In genomic region chr20:25294459-25295385, GRCh38 we compare ENCODE assay signal across 1 cellular context.
TF ChIP-seq lines count a peak whose summit lies in the region.

No MANE protein-coding gene starts in this region.

TF ChIP-seq in A549, 52 proteins besides CTCF, POLR2A, EP300 and RAD21 (continued from another document):
- TF ChIP-seq USF2 (IDR thresholded peaks at IDR 0.05) (no peak), ZNF302 (CRISPR knock-in tag; IDR thresholded peaks at IDR 0.05) (no peak), ATOH8 (CRISPR knock-in tag; IDR thresholded peaks at IDR 0.05; ENCODE audit: low read depth) (no peak), BHLHE40 (IDR thresholded peaks at IDR 0.05; ENCODE audit: low read depth, low read length) (peak; percentile 4; the same call in 1 of the 2 replicates), NPAS2 (CRISPR knock-in tag; IDR thresholded peaks at IDR 0.05; ENCODE audit: borderline replicate concordance) (no peak), GATA3 (IDR thresholded peaks at IDR 0.05; ENCODE audit: borderline replicate concordance) (no peak), FOXS1 (CRISPR knock-in tag; IDR thresholded peaks at IDR 0.05) (no peak), ELK1 (IDR thresholded peaks at IDR 0.05; ENCODE audit: low read depth, low read length) (no peak), EHF (CRISPR knock-in tag; IDR thresholded peaks at IDR 0.05) (no peak), TFCP2L1 (CRISPR knock-in tag; IDR thresholded peaks at IDR 0.05) (0 out of 2 replicates have a peak, but pooled peaks have one; percentile 10), HOXB13 (CRISPR knock-in tag; IDR thresholded peaks at IDR 0.05; ENCODE audit: low read depth) (no peak), CHD4 (IDR thresholded peaks at IDR 0.05; ENCODE audit: borderline replicate concordance) (no peak), CBX8 (IDR thresholded peaks at IDR 0.05) (no peak), HDAC2 (IDR thresholded peaks at IDR 0.05) (no peak), HEYL (CRISPR knock-in tag; IDR thresholded peaks at IDR 0.05) (no peak), E2F6 (IDR thresholded peaks at IDR 0.05; ENCODE audit: borderline replicate concordance, low read depth) (no peak), RFX5 (IDR thresholded peaks at IDR 0.05) (no peak)
